ENCODE assay signal across 19 cellular contexts in the genomic region with DNA sequence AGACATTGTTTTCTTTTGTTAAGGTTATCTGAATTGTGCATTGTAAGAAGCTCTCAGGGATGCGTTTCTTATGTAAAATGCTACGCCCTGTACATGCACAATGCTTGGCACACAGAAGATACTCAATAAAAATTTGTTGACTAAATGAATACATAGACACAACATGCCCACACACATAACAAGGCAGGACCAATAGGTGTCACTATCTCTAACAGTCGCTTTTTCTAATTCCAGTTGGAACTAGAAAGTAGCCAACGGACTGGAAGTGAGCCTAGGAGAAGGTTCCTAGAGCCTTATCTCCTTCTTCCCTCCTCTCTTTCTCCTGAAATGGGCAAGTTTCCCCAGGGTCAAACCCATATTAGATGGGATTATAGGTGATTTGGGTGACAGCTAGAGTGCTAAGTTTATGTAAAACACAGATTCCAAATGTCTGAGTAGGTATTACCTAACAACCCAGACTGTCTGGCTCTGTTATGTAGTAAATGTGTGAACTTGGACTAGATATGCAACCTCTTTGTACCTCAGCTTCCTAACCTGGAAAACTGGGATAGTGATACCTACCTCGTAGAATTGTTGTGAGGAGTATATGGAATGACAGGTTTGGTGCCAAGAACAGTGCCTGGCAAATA.
"Had no signal": no experiment of that assay in that cellular context is flagged by ENCODE, and none has a peak within 500 bp of the region (broad histone marks: within the 10 kb centered on the region; RNA-seq: fewer than 3 reads in every experiment).

No MANE protein-coding gene starts in this region.

- H3K36me3 ChIP-seq: ascending aorta, breast epithelium, tibial nerve had no signal

- H3K4me3 ChIP-seq: ascending aorta, breast epithelium, gastroesophageal sphincter, skin epidermis, tibial nerve had no signal

- H3K36me3 Mint-ChIP-seq: naive thymus-derived CD8-positive, alpha-beta T cell had no signal

- H3K4me3 Mint-ChIP-seq: activated naive CD4-positive, alpha-beta T cell treated with anti-CD3 and anti-CD28 coated beads for 36 hours; activated T-helper 17 cell treated with anti-CD3 and anti-CD28 coated beads, Interleukin-2, amount 50 U/mL, for 72 hours; dendritic cell treated with granulocyte-macrophage colony-stimulating factor and Interleukin-4, amounts not matched to agents 40 ng/mL and 50 ng/mL, for 4 days; effector memory CD8-positive, alpha-beta T cell; naive thymus-derived CD8-positive, alpha-beta T cell; T-helper 2 cell treated with Interferon-gamma antibody and Interleukin-4, amounts not matched to agents 5 μg/mL and 100 μg/mL, for 36 hours had no signal

- H3K27ac Mint-ChIP-seq: activated naive CD4-positive, alpha-beta T cell treated with anti-CD3 and anti-CD28 coated beads for 36 hours; activated T-helper 17 cell treated with anti-CD3 and anti-CD28 coated beads, Interleukin-2, amount 50 U/mL, for 72 hours; dendritic cell treated with granulocyte-macrophage colony-stimulating factor and Interleukin-4, amounts not matched to agents 40 ng/mL and 50 ng/mL, for 4 days; effector memory CD8-positive, alpha-beta T cell; naive thymus-derived CD8-positive, alpha-beta T cell; T-helper 2 cell treated with Interferon-gamma antibody and Interleukin-4, amounts not matched to agents 5 μg/mL and 100 μg/mL, for 36 hours had no signal

- H3K9me3 ChIP-seq: ascending aorta, breast epithelium, gastroesophageal sphincter, neutrophil, tibial nerve had no signal

- ATAC-seq: effector memory CD8-positive, alpha-beta T cell; gastroesophageal sphincter; naive thymus-derived CD8-positive, alpha-beta T cell had no signal

- H3K27me3 ChIP-seq: ascending aorta, breast epithelium, gastroesophageal sphincter, neutrophil, tibial nerve had no signal

- H3K9me3 Mint-ChIP-seq: activated naive CD4-positive, alpha-beta T cell treated with anti-CD3 and anti-CD28 coated beads for 36 hours; activated T-helper 17 cell treated with anti-CD3 and anti-CD28 coated beads, Interleukin-2, amount 50 U/mL, for 72 hours; dendritic cell treated with granulocyte-macrophage colony-stimulating factor and Interleukin-4, amounts not matched to agents 40 ng/mL and 50 ng/mL, for 4 days; effector memory CD8-positive, alpha-beta T cell; naive thymus-derived CD8-positive, alpha-beta T cell; T-helper 2 cell treated with Interferon-gamma antibody and Interleukin-4, amounts not matched to agents 5 μg/mL and 100 μg/mL, for 36 hours had no signal

- H3K27ac ChIP-seq: ascending aorta, breast epithelium, epithelial cell of prostate, neutrophil, parathyroid adenoma, skin epidermis, tibial nerve had no signal

- H3K4me1 ChIP-seq: ascending aorta, breast epithelium, parathyroid adenoma had no signal

- DNase-seq: activated naive CD4-positive, alpha-beta T cell treated with anti-CD3 and anti-CD28 coated beads for 36 hours; cerebellar nuclear complex; effector memory CD8-positive, alpha-beta T cell; naive thymus-derived CD8-positive, alpha-beta T cell; stimulated activated CD4-positive, alpha-beta T cell treated with anti-CD3 and anti-CD28 coated beads, Interleukin-4, amount 100 ng/mL, for 24 hours; stimulated activated naive CD4-positive, alpha-beta T cell; substantia nigra; SW 1271 had no signal
